Comparison of ENCODE assay signal across 24 cellular contexts in genomic region chr20:25460591-25461280, GRCh38.
"Had no signal": no experiment of that assay in that cellular context is flagged by ENCODE, and none has a peak within 500 bp of the region (broad histone marks: within the 10 kb centered on the region; RNA-seq: fewer than 3 reads in every experiment).

No MANE protein-coding gene starts in this region.

- H3K27me3 ChIP-seq: body of pancreas, foreskin keratinocyte, pancreas, testis, transverse colon had no signal

- H3K36me3 Mint-ChIP-seq: activated naive CD8-positive, alpha-beta T cell; stimulated activated effector memory CD8-positive, alpha-beta T cell treated with anti-CD3 and anti-CD28 coated beads, Interleukin-12 subunit alpha, Interleukin-12 subunit beta, amount 100 ng/mL, for 72 hours had no signal

- H3K9me3 Mint-ChIP-seq: endodermal cell; nephron progenitor cell; stimulated activated effector memory CD8-positive, alpha-beta T cell treated with anti-CD3 and anti-CD28 coated beads, Interleukin-12 subunit alpha, Interleukin-12 subunit beta, amount 100 ng/mL, for 72 hours; T-helper 1 cell treated with Interleukin-12 subunit alpha and Interleukin-12 subunit beta and Interleukin-4 antibody, amounts not matched to agents 30 μg/mL and 1 μg/mL, for 36 hours had no signal

- H3K27ac ChIP-seq: body of pancreas, foreskin keratinocyte, left ventricle myocardium inferior, pancreas, psoas muscle, testis, transverse colon, VCaP had no signal

- ATAC-seq: body of pancreas; esophagus mucosa; foreskin keratinocyte; psoas muscle; stimulated activated effector memory CD8-positive, alpha-beta T cell treated with anti-CD3 and anti-CD28 coated beads, Interleukin-12 subunit alpha, Interleukin-12 subunit beta, amount 100 ng/mL, for 72 hours had no signal

- H3K9me3 ChIP-seq: body of pancreas, left ventricle myocardium inferior, pancreas, psoas muscle, testis, transverse colon had no signal

- H3K4me3 Mint-ChIP-seq: activated naive CD8-positive, alpha-beta T cell; endodermal cell; nephron progenitor cell; stimulated activated effector memory CD8-positive, alpha-beta T cell treated with anti-CD3 and anti-CD28 coated beads, Interleukin-12 subunit alpha, Interleukin-12 subunit beta, amount 100 ng/mL, for 72 hours; T-helper 1 cell treated with Interleukin-12 subunit alpha and Interleukin-12 subunit beta and Interleukin-4 antibody, amounts not matched to agents 30 μg/mL and 1 μg/mL, for 36 hours had no signal

- H3K4me1 ChIP-seq: body of pancreas, foreskin keratinocyte, pancreas, psoas muscle, testis, transverse colon had no signal

- H3K27ac Mint-ChIP-seq: activated naive CD8-positive, alpha-beta T cell; endodermal cell; nephron progenitor cell; stimulated activated effector memory CD8-positive, alpha-beta T cell treated with anti-CD3 and anti-CD28 coated beads, Interleukin-12 subunit alpha, Interleukin-12 subunit beta, amount 100 ng/mL, for 72 hours; T-helper 1 cell treated with Interleukin-12 subunit alpha and Interleukin-12 subunit beta and Interleukin-4 antibody, amounts not matched to agents 30 μg/mL and 1 μg/mL, for 36 hours had no signal

- H3K4me3 ChIP-seq: body of pancreas, left ventricle myocardium inferior, pancreas, psoas muscle, testis, transverse colon had no signal

- H3K27me3 Mint-ChIP-seq: activated naive CD8-positive, alpha-beta T cell had no signal

- DNase-seq: activated CD4-positive, alpha-beta T cell treated with anti-CD3 and anti-CD28 coated beads for 4 hours; activated CD4-positive, alpha-beta T cell treated with anti-CD3 and anti-CD28 coated beads, Interleukin-2, amount 50 U/mL, for 4 hours; activated effector memory CD4-positive, alpha-beta T cell treated with Interleukin-2 at 50 U/mL for 16 hours; activated naive CD4-positive, alpha-beta T cell treated with Interleukin-2 at 50 U/mL for 16 hours; anterior cingulate cortex; body of pancreas; cortex of kidney; endodermal cell; foreskin keratinocyte; left ventricle myocardium inferior; nephron progenitor cell; psoas muscle; stimulated activated CD4-positive, alpha-beta T cell treated with anti-CD3 and anti-CD28 coated beads, Interleukin-12 subunit alpha, Interleukin-12 subunit beta, amount 100 ng/mL, for 4 hours; stimulated activated CD4-positive, alpha-beta T cell treated with anti-CD3 and anti-CD28 coated beads, Interleukin-4, amount 100 ng/mL, for 24 hours; SW 1271; T-helper 9 cell; testis; transverse colon had no signal

- H3K4me1 Mint-ChIP-seq: endodermal cell; nephron progenitor cell; stimulated activated effector memory CD8-positive, alpha-beta T cell treated with anti-CD3 and anti-CD28 coated beads, Interleukin-12 subunit alpha, Interleukin-12 subunit beta, amount 100 ng/mL, for 72 hours had no signal

- H3K36me3 ChIP-seq: transverse colon had no signal
